38 cellular contexts compared by ENCODE assay signal in the genomic region with DNA sequence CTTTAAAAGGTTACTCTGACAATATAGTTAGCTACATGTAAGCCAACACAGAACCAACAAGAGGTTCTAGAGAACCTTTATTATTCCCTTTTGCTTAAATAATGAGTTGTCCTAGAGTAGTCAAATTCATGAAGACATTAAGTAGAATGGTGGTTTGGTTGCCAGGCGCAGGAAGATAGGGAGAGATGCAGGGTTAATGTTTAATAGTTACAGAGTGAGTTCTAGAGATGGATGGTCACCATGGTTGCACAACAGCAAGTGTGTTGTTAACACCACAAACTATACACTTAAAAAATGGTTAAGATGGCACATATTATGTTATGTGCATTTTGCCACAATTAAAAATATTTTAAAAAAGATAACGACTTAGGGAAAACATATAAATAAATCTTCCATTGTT. TPM values are rescaled to one million over a fixed set of nuclear protein-coding genes. Genes with fewer than 3 reads are reported as not detected.
"Had no signal": no experiment of that assay in that cellular context is flagged by ENCODE, and none has a peak within 500 bp of the region (broad histone marks: within the 10 kb centered on the region; RNA-seq: fewer than 3 reads in every experiment).

No MANE protein-coding gene starts in this region.

- DNase-seq: activated B cell treated with CpG ODN at 0.5 μM for 24 hours; activated CD4-positive, alpha-beta memory T cell treated with anti-CD3 and anti-CD28 coated beads for 36 hours; activated CD4-positive, alpha-beta T cell treated with anti-CD3 and anti-CD28 coated beads for 4 hours; activated CD4-positive, alpha-beta T cell treated with anti-CD3 and anti-CD28 coated beads, Interleukin-2, amount 50 U/mL, for 1 hour; activated CD4-positive, CD25-positive, alpha-beta regulatory T cell treated with anti-CD3 and anti-CD28 coated beads, Interleukin-2, amount 50 U/mL, for 72 hours; activated CD8-positive, alpha-beta memory T cell treated with anti-CD3 and anti-CD28 coated beads, Interleukin-2, amount 50 U/mL, for 4 hours; activated effector memory CD4-positive, alpha-beta T cell treated with Interleukin-2 at 50 U/mL for 16 hours; activated naive CD4-positive, alpha-beta T cell treated with anti-CD3 and anti-CD28 coated beads, Interleukin-2, amount 10 ng/mL, durations not matched to agents 7 days and 5 days; activated naive CD8-positive, alpha-beta T cell treated with anti-CD3 and anti-CD28 coated beads, Interleukin-2, amount 50 U/mL, for 24 hours; activated T-cell treated with anti-CD3 and anti-CD28 coated beads for 4 hours; activated T-cell treated with anti-CD3 and anti-CD28 coated beads, Interleukin-2, amount 50 U/mL, for 4 hours; amniotic stem cell; aorta; KG1; MM.1S; MV-4-11; NCI-H1092; NCI-H1436 treated with DMSO at 0.1 percent for 48 hours; NCI-H187; NCI-H2029 treated with DMSO at 0.1 percent for 48 hours; NCI-H2107; NCI-H2171; NCI-H446; NCI-H524; NCI-H748 treated with DMSO at 0.1 percent for 48 hours; NK-92 treated with Interleukin-12 subunit alpha and Interleukin-12 subunit beta, amount 100 ng/mL, for 24 hours; PC-3; Peyer's patch; SW 1271; T-helper 1 cell; T-helper 2 cell; T-helper 9 cell had no signal

- H3K36me3 Mint-ChIP-seq: activated CD4-positive, alpha-beta memory T cell treated with anti-CD3 and anti-CD28 coated beads for 36 hours; activated naive CD4-positive, alpha-beta T cell treated with anti-CD3 and anti-CD28 coated beads, Interleukin-2, amount 10 ng/mL, durations not matched to agents 7 days and 5 days; activated naive CD8-positive, alpha-beta T cell had no signal

- H3K27ac ChIP-seq: cardiac muscle cell, Peyer's patch, RWPE1, VCaP had no signal

- H3K4me3 Mint-ChIP-seq: activated B cell treated with CpG ODN at 0.5 μM for 24 hours; activated CD4-positive, alpha-beta memory T cell treated with anti-CD3 and anti-CD28 coated beads for 36 hours; activated naive CD4-positive, alpha-beta T cell treated with anti-CD3 and anti-CD28 coated beads, Interleukin-2, amount 10 ng/mL, durations not matched to agents 7 days and 5 days; activated naive CD8-positive, alpha-beta T cell; activated naive CD8-positive, alpha-beta T cell treated with anti-CD3 and anti-CD28 coated beads, Interleukin-2, amount 50 U/mL, for 24 hours; activated T-cell treated with anti-CD3 and anti-CD28 coated beads, Interleukin-2, amount 50 U/mL, for 4 hours; central memory CD8-positive, alpha-beta T cell had no signal

- H3K36me3 ChIP-seq: cardiac muscle cell, Peyer's patch had no signal

- H3K9me3 ChIP-seq: Peyer's patch had no signal

- H3K4me3 ChIP-seq: cardiac muscle cell, Peyer's patch had no signal

- H3K27me3 ChIP-seq: Peyer's patch had no signal

- ATAC-seq: activated naive CD8-positive, alpha-beta T cell treated with anti-CD3 and anti-CD28 coated beads, Interleukin-2, amount 50 U/mL, for 24 hours; activated T-cell treated with anti-CD3 and anti-CD28 coated beads, Interleukin-2, amount 50 U/mL, for 4 hours; PC-3; Right ventricle myocardium inferior had no signal

- H3K4me1 Mint-ChIP-seq: activated B cell treated with CpG ODN at 0.5 μM for 24 hours; activated naive CD4-positive, alpha-beta T cell treated with anti-CD3 and anti-CD28 coated beads, Interleukin-2, amount 10 ng/mL, durations not matched to agents 7 days and 5 days; central memory CD8-positive, alpha-beta T cell had no signal

- H3K9me3 Mint-ChIP-seq: activated B cell treated with CpG ODN at 0.5 μM for 24 hours; activated CD4-positive, alpha-beta memory T cell treated with anti-CD3 and anti-CD28 coated beads for 36 hours; activated naive CD4-positive, alpha-beta T cell treated with anti-CD3 and anti-CD28 coated beads, Interleukin-2, amount 10 ng/mL, durations not matched to agents 7 days and 5 days; activated naive CD8-positive, alpha-beta T cell treated with anti-CD3 and anti-CD28 coated beads, Interleukin-2, amount 50 U/mL, for 24 hours; activated T-cell treated with anti-CD3 and anti-CD28 coated beads, Interleukin-2, amount 50 U/mL, for 4 hours; central memory CD8-positive, alpha-beta T cell had no signal

- H3K4me1 ChIP-seq: Peyer's patch had no signal

- H3K27ac Mint-ChIP-seq: activated B cell treated with CpG ODN at 0.5 μM for 24 hours; activated CD4-positive, alpha-beta memory T cell treated with anti-CD3 and anti-CD28 coated beads for 36 hours; activated naive CD4-positive, alpha-beta T cell treated with anti-CD3 and anti-CD28 coated beads, Interleukin-2, amount 10 ng/mL, durations not matched to agents 7 days and 5 days; activated naive CD8-positive, alpha-beta T cell; activated naive CD8-positive, alpha-beta T cell treated with anti-CD3 and anti-CD28 coated beads, Interleukin-2, amount 50 U/mL, for 24 hours had no signal

RNA-seq across cellular contexts. Expression of a gene that starts 26.2 kb away (rescaled TPM):
- total RNA-seq: activated B cell treated with CpG ODN at 0.5 μM for 24 hours; activated CD4-positive, alpha-beta memory T cell treated with anti-CD3 and anti-CD28 coated beads for 36 hours; activated T-cell treated with anti-CD3 and anti-CD28 coated beads, Interleukin-2, amount 50 U/mL, for 4 hours; PC-3 had no signal
